17 cellular contexts compared by ENCODE assay signal in genomic region chr2:237961637-237962036, GRCh38. TPM values are rescaled to one million over a fixed set of nuclear protein-coding genes. Genes with fewer than 3 reads are reported as not detected.
DNase-seq lines count a peak whose midpoint lies in the region; ATAC-seq and TF ChIP-seq lines count a peak whose summit lies in the region.
"Had no signal": no experiment of that assay in that cellular context is flagged by ENCODE, and none has a peak within 500 bp of the region (broad histone marks: within the 10 kb centered on the region; RNA-seq: fewer than 3 reads in every experiment).

No MANE protein-coding gene starts in this region.

- H3K9me3 ChIP-seq in RWPE2 (ENCODE audit: severe bottlenecking), result peaks cover 14% of the 10 kb centered on the region
- H3K9me3 ChIP-seq in body of pancreas, result peaks cover 0 to 10% (median 0%) of the 10 kb centered on the region in 3 donors
- H3K9me3 ChIP-seq: Caco-2 had no signal

- H3K36me3 ChIP-seq in RWPE2 (ENCODE audit: low read depth), result no peaks in the 10 kb centered on the region
- no peaks in the 10 kb centered on the region for H3K36me3 ChIP-seq in body of pancreas (replicated peaks in 1 of 2; ENCODE audit: insufficient read depth in 1 of 2, low read depth in 2 of 2)

- peak in 1 of 3 donors; percentile 26 for TF ChIP-seq POLR2A in body of pancreas (IDR thresholded peaks at IDR 0.05)

- peak; percentile 0 for DNase-seq in activated effector memory CD4-positive, alpha-beta T cell treated with anti-CD3 and anti-CD28 coated beads, Interleukin-2, amount 50 U/mL, for 16 hours
- no peak for DNase-seq in activated effector memory CD4-positive, alpha-beta T cell treated with Interleukin-2 at 50 U/mL for 16 hours
- DNase-seq in RWPE2 (ENCODE audit: low spot score), result peak; percentile 11
- peak; percentile 89 to 96 (median 94) for DNase-seq in body of pancreas
- peak; percentile 13 for DNase-seq in retina
- DNase-seq in COR-L47 (lab: John Stamatoyannopoulos, UW), result no peak
- DNase-seq: C1 segment of cervical spinal cord; Caco-2; CD4-positive, alpha-beta memory T cell; DMS53; DMS79 treated with DMSO at 0.1 percent for 48 hours; GF-D8; GM23248; H9 had no signal

- H3K4me3 ChIP-seq in RWPE2 (ENCODE audit: severe bottlenecking) (no peak overlapping the region), body of pancreas (no peak overlapping the region)
- H3K4me3 ChIP-seq: GM23248 had no signal

- intact Hi-C loops in body of pancreas (cut with DNase I), result no loop called here

- H3K27ac ChIP-seq in RWPE2 (ENCODE audit: poor library complexity, severe bottlenecking), result no peak overlapping the region
- peak overlapping the region; percentile 80 to 90 (median 89) for H3K27ac ChIP-seq in body of pancreas
- H3K27ac ChIP-seq: GM23248 had no signal

- H3K4me1 ChIP-seq in RWPE2 (ENCODE audit: insufficient read depth, poor library complexity, severe bottlenecking) (no peaks in the 10 kb centered on the region), body of pancreas (peaks cover 57% of the 10 kb centered on the region)
- H3K4me1 ChIP-seq: Caco-2 had no signal

- no peak for TF ChIP-seq CTCF in RWPE2 (IDR thresholded peaks at IDR 0.05; ENCODE audit: poor library complexity, severe bottlenecking)
- TF ChIP-seq CTCF in body of pancreas (IDR thresholded peaks at IDR 0.05), result no peak

- WGBS in body of pancreas, 2 donors, result 26 to 30% methylated on average over 5 of the region's 5 CpGs

- ATAC-seq in RWPE2 (ENCODE audit: low read depth) (no peak), body of pancreas (peak; percentile 86), HG03095 (IDR thresholded peaks at IDR 0.05; ENCODE audit: unreplicated experiment) (no peak), GM19467 (IDR thresholded peaks at IDR 0.05; ENCODE audit: unreplicated experiment) (no peak)
- ATAC-seq: HCT116 had no signal

- H3K27me3 ChIP-seq in RWPE2 (ENCODE audit: insufficient read depth, poor library complexity, severe bottlenecking) (no peaks in the 10 kb centered on the region), body of pancreas (no peaks in the 10 kb centered on the region)

RNA-seq across cellular contexts. Expression of gene UBE2F, which starts 5.2 kb away (rescaled TPM):
- total RNA-seq in body of pancreas, result 10 to 100 TPM; 67.7 to 69.9 TPM

Comparison
In these comparisons a context has a peak if more than half of its experiments do, and no peak if none do; other contexts are left out.
1. DNase-seq: peak in activated effector memory CD4-positive, alpha-beta T cell treated with anti-CD3 and anti-CD28 coated beads, Interleukin-2, amount 50 U/mL, for 16 hours (single experiment), RWPE2 (single experiment), body of pancreas (4 of 4) and retina (single experiment); none in activated effector memory CD4-positive, alpha-beta T cell treated with Interleukin-2 at 50 U/mL for 16 hours (single experiment) and COR-L47 (single experiment).